8 cellular contexts compared by ENCODE assay signal in genomic region chr1:212609701-212610574, GRCh38. TPM values are rescaled to one million over a fixed set of nuclear protein-coding genes. Genes with fewer than 3 reads are reported as not detected.
DNase-seq lines count a peak whose midpoint lies in the region; ATAC-seq and TF ChIP-seq lines count a peak whose summit lies in the region.

No MANE protein-coding gene starts in this region.

- in situ Hi-C loops in astrocyte of the cerebellum (cut with HindIII; ENCODE audit: low sequenced_read_pairs): loop anchor here (5.0 to 10.0 kb wide), 2 partner anchors 123 to 175 kb away; no protein-coding TSS in a partner anchor

- H3K4me3 ChIP-seq in Caco-2 (ENCODE audit: low read depth, low read length): peak overlapping the region; percentile 81
- H3K4me3 ChIP-seq in astrocyte of the cerebellum (ENCODE audit: low read depth, low read length): peak overlapping the region; percentile 72
- H3K4me3 ChIP-seq in lung: peak overlapping the region; percentile 74
- peak overlapping the region; percentile 87 to 92 for H3K4me3 ChIP-seq in aorta (ENCODE audit: low read length in 2 of 2)

- H3K27ac ChIP-seq in lung (ENCODE audit: low read depth in 1 of 2, low read length in 1 of 2) (peak overlapping the region; percentile 99), aorta (ENCODE audit: low read depth in 1 of 2, low read length in 2 of 2) (peak overlapping the region in 1 of 2 donors; percentile 92)

- H3K36me3 ChIP-seq in Caco-2 (ENCODE audit: control insufficient read depth, insufficient read depth, low read length) (no peaks in the 10 kb centered on the region), lung (ENCODE audit: control insufficient read depth in 2 of 2, insufficient read depth in 2 of 2, low read length in 2 of 2) (peaks cover 1 to 3% of the 10 kb centered on the region in 2 donors), aorta (ENCODE audit: control insufficient read depth in 1 of 2, insufficient read depth in 2 of 2, low read length in 1 of 2) (no peaks in the 10 kb centered on the region)

- CTCF ChIA-PET in Caco-2 (lab: Charles Lee): interaction anchor here (0.6 to 1.9 kb wide), 11 partner anchors 9 to 1279 kb away, joined by 3 to 23 read pairs (median 4); no protein-coding TSS in a partner anchor

- intact Hi-C loops in Caco-2 (cut with micrococcal nuclease; ENCODE audit: unreplicated experiment): loop anchor here (1.0 to 10.0 kb wide), 6 partner anchors 51 to 405 kb away; partner anchors contain the start of genes ANGEL2, NSL1 and TATDN3
- intact Hi-C loops in aorta (cut with DNase I): loop anchor here (2.0 to 5.0 kb wide), 3 partner anchors 49 to 133 kb away; no protein-coding TSS in a partner anchor

- no peaks in the 10 kb centered on the region for H3K27me3 Mint-ChIP-seq in Caco-2 (ENCODE audit: insufficient read depth, unreplicated experiment)

- peaks cover 2% of the 10 kb centered on the region; the same call in 1 of the 2 replicates for H3K27me3 ChIP-seq in Caco-2 (replicated peaks; ENCODE audit: control insufficient read depth, insufficient read depth, low read length)
- H3K27me3 ChIP-seq in lung (ENCODE audit: control insufficient read depth, insufficient read depth): no peaks in the 10 kb centered on the region
- peaks cover 0 to 2% of the 10 kb centered on the region in 2 donors for H3K27me3 ChIP-seq in aorta (ENCODE audit: control insufficient read depth in 1 of 2, insufficient read depth in 2 of 2, low read length in 1 of 2)

- TSS peak; percentile 34 for BruUV-seq in Caco-2 (replicated peaks; lab: Mats Ljungman, UMichigan)

- no peak for TF ChIP-seq CTCF in Caco-2 (IDR thresholded peaks at IDR 0.05; ENCODE audit: insufficient read depth in 1 of 2, low read depth in 1 of 2, low read length in 1 of 2, severe bottlenecking in 1 of 2, unreplicated experiment in 1 of 2)
- no peak for TF ChIP-seq CTCF in astrocyte of the cerebellum (IDR thresholded peaks at IDR 0.05; ENCODE audit: low read depth, low read length, missing control alignments)
- TF ChIP-seq CTCF in lung (IDR thresholded peaks at IDR 0.05; ENCODE audit: control extremely low read depth, extremely low read depth): no peak

- H3K4me3 Mint-ChIP-seq in Caco-2 (ENCODE audit: unreplicated experiment): peak overlapping the region; percentile 91

- H3K36me3 Mint-ChIP-seq in Caco-2 (ENCODE audit: insufficient read depth, unreplicated experiment): peaks cover 46% of the 10 kb centered on the region

- H3K27ac Mint-ChIP-seq in Caco-2 (ENCODE audit: unreplicated experiment): peak overlapping the region; percentile 83

- H3K4me1 ChIP-seq in Caco-2 (peaks cover 26% of the 10 kb centered on the region), lung (ENCODE audit: control insufficient read depth in 2 of 2, insufficient read depth in 2 of 2, low read length in 2 of 2) (peaks cover 11 to 15% of the 10 kb centered on the region in 2 donors), aorta (ENCODE audit: control insufficient read depth in 1 of 2, insufficient read depth in 2 of 2, low read length in 2 of 2) (peaks cover 9 to 13% of the 10 kb centered on the region in 2 donors)

- peaks cover 34% of the 10 kb centered on the region for H3K4me1 Mint-ChIP-seq in Caco-2 (ENCODE audit: low read depth, unreplicated experiment)

- ATAC-seq in lung (ENCODE audit: insufficient read depth, low FRiP score) (no peak), aorta (ENCODE audit: low FRiP score) (no peak), HG03039 (IDR thresholded peaks at IDR 0.05; ENCODE audit: unreplicated experiment) (no peak), HG02981 (IDR thresholded peaks at IDR 0.05; ENCODE audit: unreplicated experiment) (no peak)

- WGBS in lung, 2 donors: 26% methylated on average over 20 of the region's 20 CpGs
- WGBS in aorta, 2 donors: 19% methylated on average over 20 of the region's 20 CpGs

- DNase-seq in Caco-2: no peak
- DNase-seq in HT1080 (ENCODE audit: low read depth): peak; percentile 24
- no peak for DNase-seq in astrocyte of the cerebellum (ENCODE audit: low read depth)
- no peak for DNase-seq in lung (ENCODE audit: low spot score)
- no peak for DNase-seq in aorta
- no peak for DNase-seq in amniotic stem cell (lab: John Stamatoyannopoulos, UW)

- H3K9me3 ChIP-seq in Caco-2 (no peaks in the 10 kb centered on the region), lung (ENCODE audit: control insufficient read depth in 2 of 2, insufficient read depth in 1 of 2, low read length in 1 of 2) (no peaks in the 10 kb centered on the region), aorta (ENCODE audit: control insufficient read depth, low read length) (no peaks in the 10 kb centered on the region)

- no peaks in the 10 kb centered on the region for H3K9me3 Mint-ChIP-seq in Caco-2 (ENCODE audit: unreplicated experiment)

- POLR2A ChIA-PET in Caco-2 (lab: Charles Lee): interaction anchor here (0.5 to 0.7 kb wide), 6 partner anchors 52 to 195 kb away, joined by 3 to 5 read pairs (median 3); partner anchors contain the start of genes NSL1 and TATDN3

RNA-seq across cellular contexts. Expression of gene ATF3, which starts 1.4 kb away (rescaled TPM):
- total RNA-seq in Caco-2 (2022) (21.8 and 25.8 TPM in 2 replicates), lung (10 to 100 TPM; 15.9 to 44.1 TPM), aorta (100 to 1,000 TPM in 1 of 2 donors, 10 to 100 TPM in 1; 28.1 to 265 TPM)
- 2.6 and 4.9 TPM in 2 replicates for total RNA-seq in HT1080 (2014; rRNA removed; shearing (Covaris generic))
- polyA plus RNA-seq in HT1080 (2015; cell fraction: cytosol; rRNA removed): 12.6 and 13.3 TPM in 2 replicates
- 12.0 and 12.8 TPM in 2 replicates for polyA plus RNA-seq in HT1080 (2015; cell fraction: nucleus; rRNA removed)
- polyA plus RNA-seq in lung (10 to 100 TPM; 22.3 to 26.5 TPM), aorta (10 to 100 TPM; 22.7 to 60.9 TPM)
